In the genomic region with DNA sequence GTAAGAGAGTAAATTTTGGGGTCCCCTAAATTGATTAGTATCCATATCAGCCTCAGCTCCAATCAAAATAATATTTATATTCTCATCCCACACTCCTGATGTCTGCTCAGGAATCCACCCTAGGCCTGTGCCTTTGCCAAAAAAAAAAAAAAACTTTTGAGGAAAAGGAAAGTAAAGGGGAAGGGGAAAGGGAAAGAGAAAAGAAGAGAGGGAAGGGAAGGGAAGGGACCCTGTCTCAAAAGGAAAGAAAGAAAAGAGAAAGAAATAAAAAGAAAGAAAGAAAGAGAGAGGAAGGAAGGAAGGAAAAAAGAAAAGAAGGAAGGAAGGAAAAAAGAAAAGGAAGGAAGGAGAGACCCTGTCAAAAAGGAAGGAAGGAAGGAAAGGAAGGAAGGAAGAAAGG, we compare ENCODE assay signal across 9 cellular contexts.
"Had no signal": no experiment of that assay in that cellular context is flagged by ENCODE, and none has a peak within 500 bp of the region (broad histone marks: within the 10 kb centered on the region; RNA-seq: fewer than 3 reads in every experiment).

No MANE protein-coding gene starts in this region.

- H3K4me3 Mint-ChIP-seq: natural killer cell treated with Interleukin-12 subunit alpha and Interleukin-12 subunit beta and Interleukin-15 and Interleukin-18, amount 100 ng/mL, for 72 hours; neural progenitor cell had no signal

- H3K27ac ChIP-seq: colonic mucosa, neural progenitor cell, pancreas, tibial artery, upper lobe of left lung, uterus had no signal

- H3K4me2 ChIP-seq: neural progenitor cell, smooth muscle cell had no signal

- H3K9ac ChIP-seq: neural progenitor cell had no signal

- H3K27me3 ChIP-seq: colonic mucosa, neural progenitor cell, pancreas, upper lobe of left lung, uterus had no signal

- H3K9me3 ChIP-seq: colonic mucosa, pancreas, tibial artery, upper lobe of left lung, uterus had no signal

- H3K4me1 ChIP-seq: colonic mucosa, neural progenitor cell, pancreas, tibial artery, uterus had no signal

- H3K4me3 ChIP-seq: colonic mucosa, neural progenitor cell, pancreas, smooth muscle cell, tibial artery, upper lobe of left lung, uterus had no signal

- H3K36me3 Mint-ChIP-seq: natural killer cell treated with Interleukin-12 subunit alpha and Interleukin-12 subunit beta and Interleukin-15 and Interleukin-18, amount 100 ng/mL, for 72 hours; neural progenitor cell had no signal

- H3K27ac Mint-ChIP-seq: natural killer cell treated with Interleukin-12 subunit alpha and Interleukin-12 subunit beta and Interleukin-15 and Interleukin-18, amount 100 ng/mL, for 72 hours; progenitor cell of endocrine pancreas had no signal

- H3K36me3 ChIP-seq: colonic mucosa, neural progenitor cell, pancreas, tibial artery, upper lobe of left lung, uterus had no signal

- H3K9me3 Mint-ChIP-seq: natural killer cell treated with Interleukin-12 subunit alpha and Interleukin-12 subunit beta and Interleukin-15 and Interleukin-18, amount 100 ng/mL, for 72 hours; neural progenitor cell had no signal

- H2AFZ ChIP-seq: neural progenitor cell had no signal
